In the genomic region with DNA sequence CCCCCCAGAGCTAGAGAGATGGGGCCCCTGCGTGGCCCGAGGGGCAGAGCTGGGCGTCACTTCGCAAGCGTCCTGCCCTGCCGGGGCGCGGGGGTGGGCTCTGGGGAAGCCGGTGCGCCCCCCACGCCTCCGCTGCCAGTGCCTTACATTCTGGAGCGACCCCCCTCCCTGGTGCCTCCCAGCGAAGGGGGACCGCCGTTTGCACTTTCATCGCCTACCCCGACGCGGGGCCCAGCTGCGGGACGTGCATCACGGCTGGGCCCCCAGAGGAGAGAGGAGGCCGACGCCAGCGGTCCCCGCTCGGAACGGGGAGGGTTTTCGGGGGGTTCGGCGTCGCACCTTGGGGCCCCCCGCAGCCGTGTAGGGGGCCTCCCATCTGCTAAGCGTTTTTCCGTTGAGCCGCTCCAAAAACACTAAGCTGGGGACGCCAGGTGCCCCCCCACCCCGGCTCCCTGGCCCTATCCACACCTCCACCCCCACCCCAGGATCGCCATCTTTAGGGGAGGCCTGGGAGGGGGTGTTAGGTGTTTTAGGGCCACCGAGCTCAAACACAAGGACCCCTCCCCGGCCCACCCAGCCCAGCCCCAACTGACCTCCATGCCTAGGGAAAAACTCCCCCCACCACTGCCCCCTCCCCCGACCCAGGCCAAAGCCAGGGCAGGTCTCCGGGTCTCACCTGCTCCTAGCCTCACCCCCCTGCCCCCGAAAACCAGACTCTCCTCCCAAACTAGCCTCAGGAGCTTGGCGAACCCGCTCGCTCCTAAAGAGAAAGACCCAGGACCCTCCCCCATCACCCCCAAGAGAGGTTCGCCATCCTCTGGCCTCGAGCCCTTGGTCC, we compare ENCODE assay signal across 2 cellular contexts.
TF ChIP-seq lines count a peak whose summit lies in the region.

No MANE protein-coding gene starts in this region.

TF ChIP-seq in SK-N-SH, 30 proteins besides CTCF, POLR2A, EP300 and RAD21 (continued from another document):
- TF ChIP-seq, protein P1, sequence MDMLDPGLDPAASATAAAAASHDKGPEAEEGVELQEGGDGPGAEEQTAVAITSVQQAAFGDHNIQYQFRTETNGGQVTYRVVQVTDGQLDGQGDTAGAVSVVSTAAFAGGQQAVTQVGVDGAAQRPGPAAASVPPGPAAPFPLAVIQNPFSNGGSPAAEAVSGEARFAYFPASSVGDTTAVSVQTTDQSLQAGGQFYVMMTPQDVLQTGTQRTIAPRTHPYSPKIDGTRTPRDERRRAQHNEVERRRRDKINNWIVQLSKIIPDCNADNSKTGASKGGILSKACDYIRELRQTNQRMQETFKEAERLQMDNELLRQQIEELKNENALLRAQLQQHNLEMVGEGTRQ (IDR thresholded peaks at IDR 0.05; ENCODE audit: borderline replicate concordance, low read depth, low read length) = no peak
- no peak for TF ChIP-seq SMC3 (IDR thresholded peaks at IDR 0.05; ENCODE audit: low read depth, low read length)
- no peak for TF ChIP-seq FOSL2 (IDR thresholded peaks at IDR 0.05; ENCODE audit: borderline replicate concordance, low read depth)
- TF ChIP-seq, protein P2, sequence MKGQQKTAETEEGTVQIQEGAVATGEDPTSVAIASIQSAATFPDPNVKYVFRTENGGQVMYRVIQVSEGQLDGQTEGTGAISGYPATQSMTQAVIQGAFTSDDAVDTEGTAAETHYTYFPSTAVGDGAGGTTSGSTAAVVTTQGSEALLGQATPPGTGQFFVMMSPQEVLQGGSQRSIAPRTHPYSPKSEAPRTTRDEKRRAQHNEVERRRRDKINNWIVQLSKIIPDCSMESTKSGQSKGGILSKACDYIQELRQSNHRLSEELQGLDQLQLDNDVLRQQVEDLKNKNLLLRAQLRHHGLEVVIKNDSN (IDR thresholded peaks at IDR 0.05; ENCODE audit: borderline replicate concordance, low read depth) = no peak
- TF ChIP-seq CHD2 (IDR thresholded peaks at IDR 0.05; ENCODE audit: low read length, partially characterized antibody) = no peak
- TF ChIP-seq, protein P3, sequence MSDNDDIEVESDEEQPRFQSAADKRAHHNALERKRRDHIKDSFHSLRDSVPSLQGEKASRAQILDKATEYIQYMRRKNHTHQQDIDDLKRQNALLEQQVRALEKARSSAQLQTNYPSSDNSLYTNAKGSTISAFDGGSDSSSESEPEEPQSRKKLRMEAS (IDR thresholded peaks at IDR 0.05; ENCODE audit: low read depth) = no peak

TF ChIP-seq in SK-N-SH treated with all-trans-retinoic acid at 6 μM for 48 hours, 23 proteins besides CTCF, POLR2A, EP300 and RAD21:
- TF ChIP-seq, protein P4, sequence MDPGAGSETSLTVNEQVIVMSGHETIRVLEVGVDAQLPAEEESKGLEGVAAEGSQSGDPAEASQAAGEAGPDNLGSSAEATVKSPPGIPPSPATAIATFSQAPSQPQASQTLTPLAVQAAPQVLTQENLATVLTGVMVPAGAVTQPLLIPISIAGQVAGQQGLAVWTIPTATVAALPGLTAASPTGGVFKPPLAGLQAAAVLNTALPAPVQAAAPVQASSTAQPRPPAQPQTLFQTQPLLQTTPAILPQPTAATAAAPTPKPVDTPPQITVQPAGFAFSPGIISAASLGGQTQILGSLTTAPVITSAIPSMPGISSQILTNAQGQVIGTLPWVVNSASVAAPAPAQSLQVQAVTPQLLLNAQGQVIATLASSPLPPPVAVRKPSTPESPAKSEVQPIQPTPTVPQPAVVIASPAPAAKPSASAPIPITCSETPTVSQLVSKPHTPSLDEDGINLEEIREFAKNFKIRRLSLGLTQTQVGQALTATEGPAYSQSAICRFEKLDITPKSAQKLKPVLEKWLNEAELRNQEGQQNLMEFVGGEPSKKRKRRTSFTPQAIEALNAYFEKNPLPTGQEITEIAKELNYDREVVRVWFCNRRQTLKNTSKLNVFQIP (CRISPR knock-in tag; IDR thresholded peaks at IDR 0.05; ENCODE audit: borderline replicate concordance, low read depth) = no peak
- TF ChIP-seq ZFP30 (CRISPR knock-in tag; IDR thresholded peaks at IDR 0.05) = no peak
- TF ChIP-seq OSR1 (CRISPR knock-in tag; IDR thresholded peaks at IDR 0.05) = no peak
- no peak for TF ChIP-seq TOX (CRISPR knock-in tag; IDR thresholded peaks at IDR 0.05; ENCODE audit: borderline replicate concordance)
- TF ChIP-seq ZC3H10 (CRISPR knock-in tag; IDR thresholded peaks at IDR 0.05) = no peak
- TF ChIP-seq, protein P5, sequence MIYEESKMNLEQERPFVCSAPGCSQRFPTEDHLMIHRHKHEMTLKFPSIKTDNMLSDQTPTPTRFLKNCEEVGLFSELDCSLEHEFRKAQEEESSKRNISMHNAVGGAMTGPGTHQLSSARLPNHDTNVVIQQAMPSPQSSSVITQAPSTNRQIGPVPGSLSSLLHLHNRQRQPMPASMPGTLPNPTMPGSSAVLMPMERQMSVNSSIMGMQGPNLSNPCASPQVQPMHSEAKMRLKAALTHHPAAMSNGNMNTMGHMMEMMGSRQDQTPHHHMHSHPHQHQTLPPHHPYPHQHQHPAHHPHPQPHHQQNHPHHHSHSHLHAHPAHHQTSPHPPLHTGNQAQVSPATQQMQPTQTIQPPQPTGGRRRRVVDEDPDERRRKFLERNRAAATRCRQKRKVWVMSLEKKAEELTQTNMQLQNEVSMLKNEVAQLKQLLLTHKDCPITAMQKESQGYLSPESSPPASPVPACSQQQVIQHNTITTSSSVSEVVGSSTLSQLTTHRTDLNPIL (CRISPR knock-in tag; IDR thresholded peaks at IDR 0.05; ENCODE audit: low read depth) = no peak
- TF ChIP-seq, protein P6, sequence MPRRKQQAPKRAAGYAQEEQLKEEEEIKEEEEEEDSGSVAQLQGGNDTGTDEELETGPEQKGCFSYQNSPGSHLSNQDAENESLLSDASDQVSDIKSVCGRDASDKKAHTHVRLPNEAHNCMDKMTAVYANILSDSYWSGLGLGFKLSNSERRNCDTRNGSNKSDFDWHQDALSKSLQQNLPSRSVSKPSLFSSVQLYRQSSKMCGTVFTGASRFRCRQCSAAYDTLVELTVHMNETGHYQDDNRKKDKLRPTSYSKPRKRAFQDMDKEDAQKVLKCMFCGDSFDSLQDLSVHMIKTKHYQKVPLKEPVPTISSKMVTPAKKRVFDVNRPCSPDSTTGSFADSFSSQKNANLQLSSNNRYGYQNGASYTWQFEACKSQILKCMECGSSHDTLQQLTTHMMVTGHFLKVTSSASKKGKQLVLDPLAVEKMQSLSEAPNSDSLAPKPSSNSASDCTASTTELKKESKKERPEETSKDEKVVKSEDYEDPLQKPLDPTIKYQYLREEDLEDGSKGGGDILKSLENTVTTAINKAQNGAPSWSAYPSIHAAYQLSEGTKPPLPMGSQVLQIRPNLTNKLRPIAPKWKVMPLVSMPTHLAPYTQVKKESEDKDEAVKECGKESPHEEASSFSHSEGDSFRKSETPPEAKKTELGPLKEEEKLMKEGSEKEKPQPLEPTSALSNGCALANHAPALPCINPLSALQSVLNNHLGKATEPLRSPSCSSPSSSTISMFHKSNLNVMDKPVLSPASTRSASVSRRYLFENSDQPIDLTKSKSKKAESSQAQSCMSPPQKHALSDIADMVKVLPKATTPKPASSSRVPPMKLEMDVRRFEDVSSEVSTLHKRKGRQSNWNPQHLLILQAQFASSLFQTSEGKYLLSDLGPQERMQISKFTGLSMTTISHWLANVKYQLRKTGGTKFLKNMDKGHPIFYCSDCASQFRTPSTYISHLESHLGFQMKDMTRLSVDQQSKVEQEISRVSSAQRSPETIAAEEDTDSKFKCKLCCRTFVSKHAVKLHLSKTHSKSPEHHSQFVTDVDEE (CRISPR knock-in tag; IDR thresholded peaks at IDR 0.05) = no peak
- no peak for TF ChIP-seq TCF4 (CRISPR knock-in tag; IDR thresholded peaks at IDR 0.05; ENCODE audit: borderline replicate concordance)
- no peak for TF ChIP-seq ISL1 (CRISPR knock-in tag; IDR thresholded peaks at IDR 0.05)
- no peak for TF ChIP-seq SNAI2 (CRISPR knock-in tag; IDR thresholded peaks at IDR 0.05)
- TF ChIP-seq ZNF565 (CRISPR knock-in tag; conservative IDR thresholded peaks at IDR 0.05; ENCODE audit: low read depth) = no peak
- no peak for TF ChIP-seq RARB (CRISPR knock-in tag; IDR thresholded peaks at IDR 0.05)
- TF ChIP-seq ZNF8 (CRISPR knock-in tag; IDR thresholded peaks at IDR 0.05) = no peak
- TF ChIP-seq GLIS3 (CRISPR knock-in tag; IDR thresholded peaks at IDR 0.05) = no peak
- no peak for TF ChIP-seq ESRRG (CRISPR knock-in tag; IDR thresholded peaks at IDR 0.05)
